Comparison of ENCODE assay signal across 28 cellular contexts in the genomic region with DNA sequence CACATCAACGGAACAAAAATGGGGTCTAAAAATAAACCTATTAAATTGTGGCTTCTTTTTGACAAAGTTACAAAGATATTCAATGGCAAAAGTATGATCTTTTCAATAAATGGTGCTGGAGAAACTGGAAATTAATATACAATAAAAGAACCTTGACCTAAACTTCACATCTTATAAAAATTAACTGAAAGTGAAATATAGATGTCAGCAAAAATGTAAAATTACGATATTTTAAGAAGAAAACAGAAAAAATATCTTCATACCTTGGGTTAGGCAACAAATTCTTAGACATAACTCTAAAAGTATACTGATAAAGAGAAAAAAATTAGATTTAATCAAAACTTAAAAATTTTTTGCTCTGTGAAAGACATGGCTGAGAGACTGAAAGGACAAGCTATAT.
"Had no signal": no experiment of that assay in that cellular context is flagged by ENCODE, and none has a peak within 500 bp of the region (broad histone marks: within the 10 kb centered on the region; RNA-seq: fewer than 3 reads in every experiment).

No MANE protein-coding gene starts in this region.

- ATAC-seq: effector memory CD8-positive, alpha-beta T cell; esophagus mucosa; gastrocnemius medialis; heart right ventricle; left cardiac atrium; left lung; left ventricle myocardium superior; lower lobe of right lung; mucosa of descending colon had no signal

- H3K4me3 ChIP-seq: coronary artery, dorsolateral prefrontal cortex, esophagus squamous epithelium, gastrocnemius medialis, heart right ventricle, left lung, lower lobe of right lung, mucosa of descending colon had no signal

- FAIRE-seq: colon, endometrium, islet of Langerhans, keratinocyte had no signal

- H3K27me3 ChIP-seq: esophagus squamous epithelium, gastrocnemius medialis, heart right ventricle, left lung had no signal

- DNase-seq: dermis blood vessel endothelial cell; dorsolateral prefrontal cortex; effector CD8-positive, alpha-beta T cell; effector memory CD8-positive, alpha-beta T cell; endodermal cell; erythroblast; esophagus squamous epithelium; foreskin fibroblast; foreskin melanocyte; gastrocnemius medialis; glutamatergic neuron; head of caudate nucleus; heart right ventricle; hippocampal formation; left cardiac atrium; left lung; left ventricle myocardium superior; lower lobe of right lung; mesenchymal stem cell; mucosa of descending colon; naive B cell had no signal

- H3K4me1 ChIP-seq: esophagus squamous epithelium, gastrocnemius medialis, heart right ventricle, left lung, lower lobe of right lung had no signal

- H3K36me3 ChIP-seq: esophagus squamous epithelium, gastrocnemius medialis, heart right ventricle, left lung, lower lobe of right lung had no signal

- H3K27ac ChIP-seq: coronary artery, dorsolateral prefrontal cortex, epithelial cell of prostate, esophagus squamous epithelium, gastrocnemius medialis, heart right ventricle, left lung, lower lobe of right lung had no signal

- H3K9me3 ChIP-seq: esophagus squamous epithelium, gastrocnemius medialis, lower lobe of right lung, mucosa of descending colon had no signal
